31 cellular contexts compared by ENCODE assay signal in the genomic region with DNA sequence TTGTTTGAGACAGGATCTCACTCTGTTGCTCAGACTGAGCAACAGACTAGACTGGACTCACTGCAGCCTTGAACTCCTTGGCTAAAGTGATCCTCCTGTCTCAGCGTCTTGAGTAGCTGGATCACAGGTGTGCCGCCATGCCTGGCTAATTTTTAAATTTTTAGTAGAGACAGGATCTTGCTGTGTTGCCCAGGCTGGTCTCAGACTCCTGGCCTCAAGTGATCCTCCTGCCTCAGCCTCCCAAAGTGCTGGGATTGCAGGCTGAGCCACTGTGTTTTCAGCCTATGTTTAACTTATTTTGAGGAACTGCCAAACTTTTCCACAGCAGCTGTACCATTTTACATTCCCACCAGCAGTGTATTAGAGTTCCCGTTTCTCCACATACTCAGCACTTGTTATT.
"Had no signal": no experiment of that assay in that cellular context is flagged by ENCODE, and none has a peak within 500 bp of the region (broad histone marks: within the 10 kb centered on the region; RNA-seq: fewer than 3 reads in every experiment).

No MANE protein-coding gene starts in this region.

- H3K36me3 ChIP-seq: adrenal gland, breast epithelium, SJCRH30 had no signal

- H3K27me3 Mint-ChIP-seq: activated CD4-positive, alpha-beta T cell treated with anti-CD3 and anti-CD28 coated beads for 36 hours; activated CD4-positive, alpha-beta T cell treated with anti-CD3 and anti-CD28 coated beads, Interleukin-2, amount 10 ng/mL, durations not matched to agents 7 days and 5 days; activated CD8-positive, alpha-beta memory T cell treated with anti-CD3 and anti-CD28 coated beads, Interleukin-2, amount 10 ng/mL, durations not matched to agents 7 days and 5 days; activated naive CD8-positive, alpha-beta T cell treated with anti-CD3 and anti-CD28 coated beads, Interleukin-2, amount 10 ng/mL, durations not matched to agents 7 days and 5 days had no signal

- H3K27ac ChIP-seq: adrenal gland, body of pancreas, breast epithelium, SJCRH30, SK-N-MC had no signal

- H3K9me3 ChIP-seq: adrenal gland, body of pancreas, breast epithelium, MG63 had no signal

- ATAC-seq: activated CD4-positive, alpha-beta T cell treated with anti-CD3 and anti-CD28 coated beads for 36 hours; activated CD4-positive, CD25-positive, alpha-beta regulatory T cell treated with anti-CD3 and anti-CD28 coated beads, Interleukin-2, amount 50 U/mL, for 24 hours; activated CD8-positive, alpha-beta memory T cell treated with anti-CD3 and anti-CD28 coated beads, Interleukin-2, amount 10 ng/mL, durations not matched to agents 7 days and 5 days; body of pancreas; Panc1 had no signal

- DNase-seq: activated CD4-positive, alpha-beta T cell treated with anti-CD3 and anti-CD28 coated beads for 36 hours; activated CD4-positive, alpha-beta T cell treated with anti-CD3 and anti-CD28 coated beads, Interleukin-2, amount 10 ng/mL, durations not matched to agents 7 days and 5 days; activated CD4-positive, alpha-beta T cell treated with anti-CD3 and anti-CD28 coated beads, Interleukin-2, amount 50 U/mL, for 48 hours; activated CD8-positive, alpha-beta memory T cell treated with anti-CD3 and anti-CD28 coated beads for 24 hours; activated CD8-positive, alpha-beta memory T cell treated with anti-CD3 and anti-CD28 coated beads, Interleukin-2, amount 10 ng/mL, durations not matched to agents 7 days and 5 days; activated CD8-positive, alpha-beta memory T cell treated with anti-CD3 and anti-CD28 coated beads, Interleukin-2, amount 50 U/mL, for 48 hours; activated gamma-delta T cell treated with Interleukin-2 at 50 U/mL for 16 hours; activated naive CD4-positive, alpha-beta T cell treated with anti-CD3 and anti-CD28 coated beads, Interleukin-2, amount 50 U/mL, for 16 hours; activated naive CD8-positive, alpha-beta T cell treated with anti-CD3 and anti-CD28 coated beads, Interleukin-2, amount 10 ng/mL, durations not matched to agents 7 days and 5 days; activated T-cell treated with anti-CD3 and anti-CD28 coated beads, Interleukin-2, amount 50 U/mL, for 1 hour; adrenal gland; body of pancreas; Kasumi-1; KG1; MG63; NCI-H1048; NCI-H1105 treated with DMSO at 0.1 percent for 48 hours; NCI-H1436; NCI-H1694; NCI-H1930; NCI-H2081 treated with DMSO at 0.1 percent for 48 hours; NCI-H226; NCI-H446 treated with DMSO at 0.1 percent for 48 hours; NCI-H524; SHP77; SJCRH30 had no signal

- H3K4me3 Mint-ChIP-seq: activated CD4-positive, alpha-beta T cell treated with anti-CD3 and anti-CD28 coated beads for 36 hours; activated CD4-positive, alpha-beta T cell treated with anti-CD3 and anti-CD28 coated beads, Interleukin-2, amount 10 ng/mL, durations not matched to agents 7 days and 5 days; activated CD8-positive, alpha-beta memory T cell treated with anti-CD3 and anti-CD28 coated beads, Interleukin-2, amount 10 ng/mL, durations not matched to agents 7 days and 5 days; activated naive CD8-positive, alpha-beta T cell treated with anti-CD3 and anti-CD28 coated beads, Interleukin-2, amount 10 ng/mL, durations not matched to agents 7 days and 5 days; T-helper 2 cell treated with Interferon-gamma antibody and Interleukin-4, amounts not matched to agents 5 μg/mL and 100 μg/mL, for 36 hours had no signal

- H3K4me3 ChIP-seq: adrenal gland, body of pancreas, breast epithelium, MG63, SJCRH30, SK-N-MC had no signal

- H3K4me1 ChIP-seq: breast epithelium, SJCRH30 had no signal

- H3K27ac Mint-ChIP-seq: activated CD4-positive, alpha-beta T cell treated with anti-CD3 and anti-CD28 coated beads for 36 hours; activated CD4-positive, alpha-beta T cell treated with anti-CD3 and anti-CD28 coated beads, Interleukin-2, amount 10 ng/mL, durations not matched to agents 7 days and 5 days; activated CD8-positive, alpha-beta memory T cell treated with anti-CD3 and anti-CD28 coated beads, Interleukin-2, amount 10 ng/mL, durations not matched to agents 7 days and 5 days; activated naive CD8-positive, alpha-beta T cell treated with anti-CD3 and anti-CD28 coated beads, Interleukin-2, amount 10 ng/mL, durations not matched to agents 7 days and 5 days; T-helper 2 cell treated with Interferon-gamma antibody and Interleukin-4, amounts not matched to agents 5 μg/mL and 100 μg/mL, for 36 hours had no signal
